ENCODE assay signal across 19 cellular contexts in genomic region chr9:16112116-16112515, GRCh38.
DNase-seq lines count a peak whose midpoint lies in the region; ATAC-seq and TF ChIP-seq lines count a peak whose summit lies in the region.
"Had no signal": no experiment of that assay in that cellular context is flagged by ENCODE, and none has a peak within 500 bp of the region (broad histone marks: within the 10 kb centered on the region; RNA-seq: fewer than 3 reads in every experiment).

No MANE protein-coding gene starts in this region.

- H3K9me3 Mint-ChIP-seq in GM23338: no peaks in the 10 kb centered on the region

- H4K20me1 ChIP-seq in GM23338 (replicated peaks; ENCODE audit: insufficient read depth): no peaks in the 10 kb centered on the region

- H3K36me3 Mint-ChIP-seq in GM23338 (ENCODE audit: low read depth): no peaks in the 10 kb centered on the region

- H3K27ac ChIP-seq in GM23338 (ENCODE audit: low read depth): no peak overlapping the region
- H3K27ac ChIP-seq in esophagus squamous epithelium: no peak overlapping the region
- H3K27ac ChIP-seq: C4-2B, PC-9, SJSA1 had no signal

- H2AFZ ChIP-seq in GM23338: no peak overlapping the region
- H2AFZ ChIP-seq: PC-9 had no signal

- H3K36me3 ChIP-seq in GM23338 (ENCODE audit: insufficient read depth) (no peaks in the 10 kb centered on the region), esophagus squamous epithelium (no peaks in the 10 kb centered on the region)
- H3K36me3 ChIP-seq: HAP-1, SJSA1 had no signal

- H3K9me3 ChIP-seq in esophagus squamous epithelium: no peaks in the 10 kb centered on the region
- H3K9me3 ChIP-seq: HAP-1, SJSA1 had no signal

- intact Hi-C loops in esophagus squamous epithelium (cut with DNase I): no loop called here

- DNase-seq in GM23338 (ENCODE audit: low spot score): peak; percentile 42
- DNase-seq in KBM-7: peak; percentile 0
- DNase-seq in epithelial cell of esophagus (ENCODE audit: low read depth): peak; percentile 19
- peak; percentile 37 for DNase-seq in myocyte (ENCODE audit: low read depth)
- DNase-seq in NOMO-1 treated with DMSO at 0.1 percent for 48 hours (lab: John Stamatoyannopoulos, UW; ENCODE audit: unreplicated experiment): no peak
- no peak for DNase-seq in activated CD4-positive, alpha-beta T cell treated with anti-CD3 and anti-CD28 coated beads, Interleukin-2, amount 50 U/mL, for 48 hours
- DNase-seq in esophagus squamous epithelium (lab: John Stamatoyannopoulos, UW): no peak
- DNase-seq: AML-193, DMS79, MV-4-11, NCI-H1694 treated with DMSO at 0.1 percent for 48 hours, NCI-H2227 treated with DMSO at 0.1 percent for 48 hours, NCI-H510A treated with DMSO at 0.1 percent for 48 hours, NCI-H82, PC-9 had no signal

- no peak for TF ChIP-seq POLR2A in esophagus squamous epithelium (IDR thresholded peaks at IDR 0.05)

- 80 to 92% methylated on average over 6 of the region's 6 CpGs for WGBS in esophagus squamous epithelium, 2 donors

- H3K79me2 ChIP-seq in GM23338 (replicated peaks; ENCODE audit: insufficient read depth): no peaks in the 10 kb centered on the region

- H3K27me3 ChIP-seq in GM23338 (ENCODE audit: insufficient read depth): no peaks in the 10 kb centered on the region
- no peaks in the 10 kb centered on the region for H3K27me3 ChIP-seq in esophagus squamous epithelium
- H3K27me3 ChIP-seq: SJSA1 had no signal

- in situ Hi-C loops in KBM-7 (cut with MboI; ENCODE audit: low pct_unique_long_range_greater_than_20kb, low sequenced_read_pairs): no loop called here

- no peak overlapping the region for H3K27ac Mint-ChIP-seq in GM23338

- H3K4me3 Mint-ChIP-seq in GM23338: no peak overlapping the region

- peaks cover 2% of the 10 kb centered on the region for H3K27me3 Mint-ChIP-seq in GM23338 (ENCODE audit: insufficient read depth, low read depth, poor library complexity)

- no peaks in the 10 kb centered on the region for H3F3A ChIP-seq in GM23338 (replicated peaks; ENCODE audit: low read depth)

- TF ChIP-seq CTCF in GM23338 (conservative IDR thresholded peaks at IDR 0.05; ENCODE audit: low read depth in 2 of 2): no peak
- TF ChIP-seq CTCF in epithelial cell of esophagus (IDR thresholded peaks at IDR 0.05; ENCODE audit: insufficient read depth, low read depth, low read length, missing control alignments): no peak
- TF ChIP-seq CTCF in esophagus squamous epithelium (IDR thresholded peaks at IDR 0.05): no peak

- H3K4me3 ChIP-seq in GM23338 (no peak overlapping the region), epithelial cell of esophagus (ENCODE audit: low read length) (no peak overlapping the region), esophagus squamous epithelium (no peak overlapping the region)
- H3K4me3 ChIP-seq: HAP-1, K562, PC-9, SJSA1 had no signal

- no peaks in the 10 kb centered on the region for H3K9me2 ChIP-seq in GM23338 (ENCODE audit: insufficient read depth)

- no peaks in the 10 kb centered on the region; the same call in 2 of the 3 replicates for H3K4me1 Mint-ChIP-seq in GM23338

- peak; percentile 64 for ATAC-seq in GM23338
- ATAC-seq: K562 had no signal

- no peak overlapping the region for H3K4me2 ChIP-seq in GM23338
- H3K4me2 ChIP-seq: PC-9 had no signal

- H3K4me1 ChIP-seq in GM23338 (ENCODE audit: insufficient read depth) (no peaks in the 10 kb centered on the region), esophagus squamous epithelium (no peaks in the 10 kb centered on the region)
- H3K4me1 ChIP-seq: HAP-1, SJSA1 had no signal

TF ChIP-seq in GM23338, 12 proteins besides CTCF, POLR2A, EP300 and RAD21:
- TF ChIP-seq REST (IDR thresholded peaks at IDR 0.05; ENCODE audit: unreplicated experiment): peak; percentile 80
- no peak for TF ChIP-seq ZNF331 (CRISPR knock-in tag; IDR thresholded peaks at IDR 0.05; ENCODE audit: low read depth)

Comparison
In these comparisons a context has a peak if more than half of its experiments do, and no peak if none do; other contexts are left out.
1. DNase-seq: peak in GM23338 (single experiment), KBM-7 (single experiment), epithelial cell of esophagus (single experiment) and myocyte (single experiment); none in NOMO-1 treated with DMSO at 0.1 percent for 48 hours (single experiment), activated CD4-positive, alpha-beta T cell treated with anti-CD3 and anti-CD28 coated beads, Interleukin-2, amount 50 U/mL, for 48 hours (0 of 2) and esophagus squamous epithelium (single experiment).